In genomic region chr13:26425439-26426358, GRCh38 we compare ENCODE assay signal across 12 cellular contexts.
DNase-seq lines count a peak whose midpoint lies in the region; TF ChIP-seq lines count a peak whose summit lies in the region.
"Had no signal": no experiment of that assay in that cellular context is flagged by ENCODE, and none has a peak within 500 bp of the region (broad histone marks: within the 10 kb centered on the region; RNA-seq: fewer than 3 reads in every experiment).

No MANE protein-coding gene starts in this region.

- H3K36me3 ChIP-seq in colonic mucosa: no peaks in the 10 kb centered on the region

- no peaks in the 10 kb centered on the region for H3K27me3 ChIP-seq in colonic mucosa

- DNase-seq in AG20443 (ENCODE audit: low spot score): peak; percentile 25
- peak; percentile 59 for DNase-seq in NCI-H2029 (lab: John Stamatoyannopoulos, UW)
- DNase-seq in colonic mucosa: no peak
- DNase-seq in medulla oblongata (ENCODE audit: extremely low spot score): peak; percentile 34
- no peak for DNase-seq in activated T-helper 1 cell treated with anti-CD3 and anti-CD28 coated beads, Interleukin-12 subunit alpha, Interleukin-12 subunit beta, Interleukin-2, Interleukin-4 antibody, amounts not matched to agents 30 ng/mL and 10 ng/mL and 1 ng/mL, durations not matched to agents 14 hours and 24 hours and 36 hours (ENCODE audit: low spot score)
- DNase-seq in Kasumi-1 (lab: John Stamatoyannopoulos, UW): no peak
- DNase-seq in activated T-cell treated with anti-CD3 and anti-CD28 coated beads, Interleukin-2, amount 50 U/mL, for 1 hour: no peak
- no peak for DNase-seq in T1000 (lab: John Stamatoyannopoulos, UW)
- DNase-seq: activated CD4-positive, alpha-beta memory T cell treated with anti-CD3 and anti-CD28 coated beads for 36 hours; MM.1S; nephron progenitor cell had no signal

- H3K9me3 ChIP-seq in colonic mucosa: no peaks in the 10 kb centered on the region

- H3K27ac ChIP-seq in colonic mucosa: peak overlapping the region; percentile 8
- H3K27ac ChIP-seq: SK-N-MC had no signal

- H3K27me3 Mint-ChIP-seq in activated T-helper 1 cell treated with anti-CD3 and anti-CD28 coated beads, Interleukin-12 subunit alpha, Interleukin-12 subunit beta, Interleukin-2, Interleukin-4 antibody, amounts not matched to agents 30 ng/mL and 10 ng/mL and 1 ng/mL, durations not matched to agents 14 hours and 24 hours and 36 hours (ENCODE audit: insufficient read depth): peaks cover 8% of the 10 kb centered on the region

- H3K36me3 Mint-ChIP-seq in activated T-helper 1 cell treated with anti-CD3 and anti-CD28 coated beads, Interleukin-12 subunit alpha, Interleukin-12 subunit beta, Interleukin-2, Interleukin-4 antibody, amounts not matched to agents 30 ng/mL and 10 ng/mL and 1 ng/mL, durations not matched to agents 14 hours and 24 hours and 36 hours (ENCODE audit: low read depth): no peaks in the 10 kb centered on the region
- H3K36me3 Mint-ChIP-seq: activated CD4-positive, alpha-beta memory T cell treated with anti-CD3 and anti-CD28 coated beads for 36 hours had no signal

- no peaks in the 10 kb centered on the region for H3K4me1 ChIP-seq in colonic mucosa

- TF ChIP-seq CTCF in colonic mucosa (IDR thresholded peaks at IDR 0.05): no peak

- no peak overlapping the region for H3K4me3 ChIP-seq in colonic mucosa
- H3K4me3 ChIP-seq: SK-N-MC had no signal

- no peak overlapping the region for H3K27ac Mint-ChIP-seq in activated T-helper 1 cell treated with anti-CD3 and anti-CD28 coated beads, Interleukin-12 subunit alpha, Interleukin-12 subunit beta, Interleukin-2, Interleukin-4 antibody, amounts not matched to agents 30 ng/mL and 10 ng/mL and 1 ng/mL, durations not matched to agents 14 hours and 24 hours and 36 hours
- H3K27ac Mint-ChIP-seq: activated CD4-positive, alpha-beta memory T cell treated with anti-CD3 and anti-CD28 coated beads for 36 hours; nephron progenitor cell had no signal

- H3K9ac ChIP-seq in colonic mucosa (ENCODE audit: low read depth in 2 of 2, low read length in 2 of 2): no peak overlapping the region

- H3K4me1 Mint-ChIP-seq in activated T-helper 1 cell treated with anti-CD3 and anti-CD28 coated beads, Interleukin-12 subunit alpha, Interleukin-12 subunit beta, Interleukin-2, Interleukin-4 antibody, amounts not matched to agents 30 ng/mL and 10 ng/mL and 1 ng/mL, durations not matched to agents 14 hours and 24 hours and 36 hours (ENCODE audit: low read depth): no peaks in the 10 kb centered on the region

- intact Hi-C loops in colonic mucosa (cut with DNase I): no loop called here
- intact Hi-C loops in activated T-helper 1 cell treated with anti-CD3 and anti-CD28 coated beads, Interleukin-12 subunit alpha, Interleukin-12 subunit beta, Interleukin-2, Interleukin-4 antibody, amounts not matched to agents 30 ng/mL and 10 ng/mL and 1 ng/mL, durations not matched to agents 14 hours and 24 hours and 36 hours (cut with micrococcal nuclease): no loop called here

- H3K9me3 Mint-ChIP-seq in activated T-helper 1 cell treated with anti-CD3 and anti-CD28 coated beads, Interleukin-12 subunit alpha, Interleukin-12 subunit beta, Interleukin-2, Interleukin-4 antibody, amounts not matched to agents 30 ng/mL and 10 ng/mL and 1 ng/mL, durations not matched to agents 14 hours and 24 hours and 36 hours: no peaks in the 10 kb centered on the region
- H3K9me3 Mint-ChIP-seq: activated CD4-positive, alpha-beta memory T cell treated with anti-CD3 and anti-CD28 coated beads for 36 hours; nephron progenitor cell had no signal

- H3K4me3 Mint-ChIP-seq in activated T-helper 1 cell treated with anti-CD3 and anti-CD28 coated beads, Interleukin-12 subunit alpha, Interleukin-12 subunit beta, Interleukin-2, Interleukin-4 antibody, amounts not matched to agents 30 ng/mL and 10 ng/mL and 1 ng/mL, durations not matched to agents 14 hours and 24 hours and 36 hours: no peak overlapping the region
- H3K4me3 Mint-ChIP-seq: activated CD4-positive, alpha-beta memory T cell treated with anti-CD3 and anti-CD28 coated beads for 36 hours; nephron progenitor cell had no signal

Comparison
In these comparisons a context has a peak if more than half of its experiments do, and no peak if none do; other contexts are left out.
1. DNase-seq: peak in AG20443 (single experiment), NCI-H2029 (single experiment) and medulla oblongata (single experiment); none in colonic mucosa (single experiment), activated T-helper 1 cell treated with anti-CD3 and anti-CD28 coated beads, Interleukin-12 subunit alpha, Interleukin-12 subunit beta, Interleukin-2, Interleukin-4 antibody, amounts not matched to agents 30 ng/mL and 10 ng/mL and 1 ng/mL, durations not matched to agents 14 hours and 24 hours and 36 hours (single experiment), Kasumi-1 (0 of 2), activated T-cell treated with anti-CD3 and anti-CD28 coated beads, Interleukin-2, amount 50 U/mL, for 1 hour (single experiment) and T1000 (single experiment).